ENCODE assay signal across 26 cellular contexts in genomic region chr3:156630773-156631093, GRCh38. TPM values are rescaled to one million over a fixed set of nuclear protein-coding genes. Genes with fewer than 3 reads are reported as not detected.
DNase-seq lines count a peak whose midpoint lies in the region; ATAC-seq lines count a peak whose summit lies in the region.
"Had no signal": no experiment of that assay in that cellular context is flagged by ENCODE, and none has a peak within 500 bp of the region (broad histone marks: within the 10 kb centered on the region; RNA-seq: fewer than 3 reads in every experiment).

No MANE protein-coding gene starts in this region.

- no peak for ATAC-seq in HG03378 (IDR thresholded peaks at IDR 0.05; ENCODE audit: unreplicated experiment)
- no peak for ATAC-seq in HG03045 (IDR thresholded peaks at IDR 0.05; ENCODE audit: unreplicated experiment)
- ATAC-seq in GM19467 (IDR thresholded peaks at IDR 0.05; ENCODE audit: unreplicated experiment), result no peak
- ATAC-seq: activated CD8-positive, alpha-beta memory T cell treated with anti-CD3 and anti-CD28 coated beads, Interleukin-2, amount 10 ng/mL, durations not matched to agents 7 days and 5 days; activated T-cell treated with anti-CD3 and anti-CD28 coated beads, Interleukin-2, amount 50 U/mL, for 72 hours; left ventricle myocardium superior had no signal

- H3K36me3 ChIP-seq in SJCRH30, result no peaks in the 10 kb centered on the region
- no peaks in the 10 kb centered on the region for H3K36me3 ChIP-seq in skeletal muscle tissue (ENCODE audit: control insufficient read depth in 3 of 3, insufficient read depth in 3 of 3, low read length in 3 of 3)
- H3K36me3 ChIP-seq: breast epithelium, sigmoid colon, transverse colon had no signal

- H3K27ac ChIP-seq in SJCRH30 (peak overlapping the region; percentile 53), skeletal muscle tissue (ENCODE audit: low read depth, low read length) (peak overlapping the region; percentile 59)
- H3K27ac ChIP-seq: 22Rv1, breast epithelium, sigmoid colon, SK-N-MC, transverse colon, VCaP had no signal

- H3K27me3 ChIP-seq in SJCRH30, result no peaks in the 10 kb centered on the region
- no peaks in the 10 kb centered on the region for H3K27me3 ChIP-seq in skeletal muscle tissue (ENCODE audit: control insufficient read depth in 3 of 3, insufficient read depth in 3 of 3, low read length in 3 of 3)
- H3K27me3 ChIP-seq: breast epithelium, sigmoid colon, transverse colon had no signal

- peak overlapping the region in 1 of 3 donors; percentile 4 for H3K9ac ChIP-seq in skeletal muscle tissue (ENCODE audit: low read depth in 1 of 3, low read length in 3 of 3)

- H3K9me3 ChIP-seq in SJCRH30 (replicated peaks), result no peaks in the 10 kb centered on the region
- no peaks in the 10 kb centered on the region for H3K9me3 ChIP-seq in skeletal muscle tissue (ENCODE audit: control insufficient read depth in 3 of 3, low read length in 3 of 3)
- H3K9me3 ChIP-seq: breast epithelium, sigmoid colon, transverse colon had no signal

- peak; percentile 44 for DNase-seq in DMS 273 (lab: John Stamatoyannopoulos, UW; ENCODE audit: unreplicated experiment)
- no peak for DNase-seq in DMS 273 treated with DMSO at 0.1 percent for 48 hours (lab: John Stamatoyannopoulos, UW)
- peak; percentile 32 to 62 for DNase-seq in SJCRH30
- peak; percentile 58 for DNase-seq in left kidney (ENCODE audit: low read depth, low spot score)
- DNase-seq: activated CD4-positive, alpha-beta T cell treated with anti-CD3 and anti-CD28 coated beads, Interleukin-2, amount 10 ng/mL, durations not matched to agents 7 days and 5 days; activated CD8-positive, alpha-beta memory T cell treated with anti-CD3 and anti-CD28 coated beads, Interleukin-2, amount 10 ng/mL, durations not matched to agents 7 days and 5 days; activated naive CD4-positive, alpha-beta T cell treated with anti-CD3 and anti-CD28 coated beads, Interleukin-2, amount 10 ng/mL, durations not matched to agents 7 days and 5 days; activated T-cell treated with anti-CD3 and anti-CD28 coated beads, Interleukin-2, amount 50 U/mL, for 72 hours; amniotic stem cell; CD4-positive, CD25-positive, alpha-beta regulatory T cell; effector memory CD4-positive, alpha-beta T cell; GOT3; hypothalamus; left ventricle myocardium superior; MM.1S; NCI-H524 treated with DMSO at 0.1 percent for 48 hours; sigmoid colon; transverse colon had no signal

- no peak overlapping the region for H3K4me3 ChIP-seq in SJCRH30
- H3K4me3 ChIP-seq in skeletal muscle tissue (ENCODE audit: low read length in 3 of 3), result peak overlapping the region in 2 of 3 donors; percentile 1 to 32
- H3K4me3 ChIP-seq: breast epithelium, sigmoid colon, SK-N-MC, transverse colon had no signal

- peaks cover 36% of the 10 kb centered on the region for H3K4me1 ChIP-seq in SJCRH30
- peaks cover 16 to 31% (median 21%) of the 10 kb centered on the region in 3 donors for H3K4me1 ChIP-seq in skeletal muscle tissue (ENCODE audit: control insufficient read depth in 3 of 3, insufficient read depth in 3 of 3, low read length in 3 of 3)
- H3K4me1 ChIP-seq: breast epithelium, transverse colon had no signal

RNA-seq across cellular contexts. Expression of gene TIPARP, which starts 43.7 kb away (rescaled TPM):
- total RNA-seq in SJCRH30 (2014; rRNA removed; shearing (Covaris generic)), result 29.0 and 31.2 TPM in 2 replicates
- 15.7 TPM for total RNA-seq in skeletal muscle tissue
